In the genomic region with DNA sequence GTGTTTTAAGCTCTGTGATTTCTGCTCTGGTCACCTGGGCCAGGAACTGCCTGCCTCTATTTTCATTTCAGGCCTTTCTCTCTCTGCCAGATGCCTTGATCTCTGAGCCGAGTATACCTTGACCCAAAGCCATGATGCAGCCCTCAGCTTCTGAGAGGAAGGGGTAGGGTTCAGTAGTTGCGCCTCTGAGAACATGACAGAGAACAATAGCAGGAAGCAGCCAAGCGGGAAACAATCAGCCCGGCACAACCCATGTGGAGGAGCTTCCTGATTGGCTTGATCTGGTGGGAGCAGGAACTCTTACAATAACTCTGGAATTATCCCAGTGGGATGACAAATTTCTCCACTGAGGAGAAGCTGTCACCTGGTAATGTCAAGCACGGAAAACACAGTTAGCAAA, we compare ENCODE assay signal across 9 cellular contexts.
DNase-seq lines count a peak whose midpoint lies in the region; ATAC-seq, FAIRE-seq and TF ChIP-seq lines count a peak whose summit lies in the region.
"Had no signal": no experiment of that assay in that cellular context is flagged by ENCODE, and none has a peak within 500 bp of the region (broad histone marks: within the 10 kb centered on the region; RNA-seq: fewer than 3 reads in every experiment).

No MANE protein-coding gene starts in this region.

- H3K27ac Mint-ChIP-seq in chondrocyte (ENCODE audit: unreplicated experiment) (peak overlapping the region; percentile 46), neural crest cell (ENCODE audit: unreplicated experiment) (peak overlapping the region; percentile 24)

- CTCF ChIA-PET in HEK293T (lab: Yijun Ruan, JAX), result no interaction called here

- intact Hi-C loops in ascending aorta (cut with DNase I), result no loop called here

- peaks cover 0 to 24% of the 10 kb centered on the region in 2 donors for H3K4me1 ChIP-seq in ascending aorta

- DNase-seq in chondrocyte (ENCODE audit: low spot score) (no peak), neural crest cell (ENCODE audit: low read depth, low spot score) (no peak), DMS114 treated with DMSO at 0.1 percent for 48 hours (lab: John Stamatoyannopoulos, UW; ENCODE audit: unreplicated experiment) (no peak), D721Med (ENCODE audit: insufficient read length, low spot score) (no peak), HEK293T (ENCODE audit: extremely low spot score) (no peak), ascending aorta (ENCODE audit: low spot score in 2 of 2) (no peak)

- no peaks in the 10 kb centered on the region for H3K9me3 Mint-ChIP-seq in chondrocyte (ENCODE audit: low read depth)
- no peaks in the 10 kb centered on the region for H3K9me3 Mint-ChIP-seq in neural crest cell

- H3K4me3 Mint-ChIP-seq in chondrocyte (ENCODE audit: unreplicated experiment), result no peak overlapping the region
- H3K4me3 Mint-ChIP-seq in neural crest cell, result no peak overlapping the region

- no peaks in the 10 kb centered on the region for H3K9me3 ChIP-seq in ascending aorta

- no peak for FAIRE-seq in D721Med (lab: Jason Lieb, UNC)
- FAIRE-seq: islet of Langerhans had no signal

- no peaks in the 10 kb centered on the region for H3K36me3 Mint-ChIP-seq in chondrocyte (ENCODE audit: low read depth)
- no peaks in the 10 kb centered on the region for H3K36me3 Mint-ChIP-seq in neural crest cell (ENCODE audit: low read depth)

- H3K27me3 Mint-ChIP-seq in chondrocyte (ENCODE audit: low read depth) (no peaks in the 10 kb centered on the region), neural crest cell (ENCODE audit: low read depth) (no peaks in the 10 kb centered on the region)

- H3K27ac ChIP-seq in ascending aorta, result no peak overlapping the region

- POLR2A ChIA-PET in HEK293T (lab: Yijun Ruan, JAX), result no interaction called here

- H3K27me3 ChIP-seq in ascending aorta, result no peaks in the 10 kb centered on the region

- H3K36me3 ChIP-seq in ascending aorta, result no peaks in the 10 kb centered on the region

- ATAC-seq in GM18873 (IDR thresholded peaks at IDR 0.05; ENCODE audit: low FRiP score, unreplicated experiment) (peak; percentile 71), HG02884 (IDR thresholded peaks at IDR 0.05; ENCODE audit: unreplicated experiment) (peak; percentile 80)

- H3K4me3 ChIP-seq in ascending aorta, result no peak overlapping the region

- TF ChIP-seq CTCF in chondrocyte (IDR thresholded peaks at IDR 0.05) (no peak), neural crest cell (conservative IDR thresholded peaks at IDR 0.05) (no peak), D721Med (IDR thresholded peaks at IDR 0.05; ENCODE audit: insufficient read depth, missing control alignments) (no peak), ascending aorta (IDR thresholded peaks at IDR 0.05) (no peak)

- H3K4me1 Mint-ChIP-seq in chondrocyte (ENCODE audit: low read depth) (peaks cover 27% of the 10 kb centered on the region), neural crest cell (peaks cover 22% of the 10 kb centered on the region)

TF ChIP-seq in HEK293T, 16 proteins besides CTCF, POLR2A, EP300 and RAD21:
- TF ChIP-seq SUZ12 (IDR thresholded peaks at IDR 0.05), result no peak
- TF ChIP-seq, protein P1, sequence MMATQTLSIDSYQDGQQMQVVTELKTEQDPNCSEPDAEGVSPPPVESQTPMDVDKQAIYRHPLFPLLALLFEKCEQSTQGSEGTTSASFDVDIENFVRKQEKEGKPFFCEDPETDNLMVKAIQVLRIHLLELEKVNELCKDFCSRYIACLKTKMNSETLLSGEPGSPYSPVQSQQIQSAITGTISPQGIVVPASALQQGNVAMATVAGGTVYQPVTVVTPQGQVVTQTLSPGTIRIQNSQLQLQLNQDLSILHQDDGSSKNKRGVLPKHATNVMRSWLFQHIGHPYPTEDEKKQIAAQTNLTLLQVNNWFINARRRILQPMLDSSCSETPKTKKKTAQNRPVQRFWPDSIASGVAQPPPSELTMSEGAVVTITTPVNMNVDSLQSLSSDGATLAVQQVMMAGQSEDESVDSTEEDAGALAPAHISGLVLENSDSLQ (IDR thresholded peaks at IDR 0.05), result no peak
- TF ChIP-seq FOXM1 (IDR thresholded peaks at IDR 0.05; ENCODE audit: borderline replicate concordance), result no peak
- no peak for TF ChIP-seq L3MBTL2 (conservative IDR thresholded peaks at IDR 0.05)
- TF ChIP-seq NFRKB (IDR thresholded peaks at IDR 0.05), result no peak
- TF ChIP-seq TARDBP (IDR thresholded peaks at IDR 0.05), result no peak
- TF ChIP-seq SP1 (IDR thresholded peaks at IDR 0.05), result no peak
